12 cellular contexts compared by ENCODE assay signal in the genomic region with DNA sequence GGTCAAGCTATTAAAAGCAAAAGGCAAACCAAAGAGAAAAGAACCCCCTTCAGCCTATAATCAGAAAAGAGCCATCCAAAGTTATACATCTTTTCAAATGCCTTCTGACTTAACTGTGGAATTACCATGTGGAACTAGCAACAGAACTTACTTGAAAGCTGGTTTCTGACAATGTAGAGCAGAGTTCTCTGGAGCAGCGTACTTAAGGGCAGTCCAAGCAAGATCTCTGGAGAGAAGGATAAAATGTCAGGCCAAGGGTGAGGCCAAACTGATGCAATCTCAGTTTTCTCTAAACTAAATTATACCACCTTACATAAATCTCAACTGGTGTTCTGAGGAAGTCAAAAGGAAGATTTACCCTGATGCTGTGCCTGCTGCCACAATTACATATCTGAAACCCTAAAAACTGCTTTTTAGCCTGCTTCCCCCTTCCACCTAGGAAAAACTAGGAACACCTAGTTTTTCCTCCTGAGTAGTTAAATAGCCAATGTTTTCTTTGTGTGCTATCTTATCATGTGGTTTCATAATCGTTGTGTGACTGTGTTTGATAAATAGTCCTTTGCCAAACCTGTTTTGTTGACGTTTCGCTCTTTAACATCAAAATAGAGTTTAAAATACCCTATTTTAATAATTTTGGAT. TPM values are rescaled to one million over a fixed set of nuclear protein-coding genes. Genes with fewer than 3 reads are reported as not detected.
DNase-seq lines count a peak whose midpoint lies in the region; ATAC-seq and TF ChIP-seq lines count a peak whose summit lies in the region.
"Had no signal": no experiment of that assay in that cellular context is flagged by ENCODE, and none has a peak within 500 bp of the region (broad histone marks: within the 10 kb centered on the region; RNA-seq: fewer than 3 reads in every experiment).

No MANE protein-coding gene starts in this region.

- no peak overlapping the region for H4K8ac ChIP-seq in mesenchymal stem cell (ENCODE audit: low read length)

- no peaks in the 10 kb centered on the region for H3K36me3 Mint-ChIP-seq in GM23338 (ENCODE audit: low read depth)

- H3K79me2 ChIP-seq in GM23338 (replicated peaks; ENCODE audit: insufficient read depth) = no peaks in the 10 kb centered on the region

- no peak overlapping the region for H2BK12ac ChIP-seq in mesenchymal stem cell (ENCODE audit: low read length in 2 of 2)

- WGBS in mesenchymal stem cell = 71% methylated on average over 1 of the region's 4 CpGs

- no peak overlapping the region for H3K27ac Mint-ChIP-seq in GM23338
- H3K27ac Mint-ChIP-seq: B cell had no signal

- H2AK5ac ChIP-seq in mesenchymal stem cell (ENCODE audit: low read length, severe bottlenecking) = no peak overlapping the region

- H3K36me3 ChIP-seq in HEK293 (ENCODE audit: control insufficient read depth in 2 of 2, insufficient read depth in 1 of 2, low read length in 2 of 2) (peaks cover 0 to 13% of the 10 kb centered on the region in 2 experiments; a peak in 1 of 3 replicates), mesenchymal stem cell (ENCODE audit: control insufficient read depth in 1 of 2, insufficient read depth in 2 of 2, low read depth in 1 of 2, low read length in 2 of 2) (peaks cover 0 to 33% of the 10 kb centered on the region in 2 experiments), GM23338 (ENCODE audit: insufficient read depth) (no peaks in the 10 kb centered on the region)

- DNase-seq in AG20443 (ENCODE audit: low spot score) (peak; percentile 21), choroid plexus epithelial cell (ENCODE audit: low read depth) (peak; percentile 48), mesenchymal stem cell (peak; percentile 20), GM23338 (ENCODE audit: low spot score) (no peak), iPS-NIHi11 (ENCODE audit: low spot score) (no peak), SW480 (ENCODE audit: low spot score) (no peak)
- DNase-seq: caudate nucleus, GOT3 had no signal

- no peak overlapping the region for H3K23ac ChIP-seq in mesenchymal stem cell (ENCODE audit: low read length in 2 of 2)

- TF ChIP-seq CTCF in HEK293 (tag by site-specific recombination; IDR thresholded peaks at IDR 0.05) (no peak), choroid plexus epithelial cell (conservative IDR thresholded peaks at IDR 0.05; ENCODE audit: low read depth, low read length) (no peak), GM23338 (conservative IDR thresholded peaks at IDR 0.05; ENCODE audit: low read depth in 2 of 2) (no peak)

- peaks cover 34% of the 10 kb centered on the region for H3K4me1 ChIP-seq in HEK293 (ENCODE audit: control insufficient read depth, insufficient read depth, low read length)
- H3K4me1 ChIP-seq in mesenchymal stem cell (ENCODE audit: control insufficient read depth, insufficient read depth, low read depth, low read length) = no peaks in the 10 kb centered on the region
- no peaks in the 10 kb centered on the region for H3K4me1 ChIP-seq in GM23338 (ENCODE audit: insufficient read depth)

- peaks cover 6% of the 10 kb centered on the region; the same call in 2 of the 3 replicates for H3K4me1 Mint-ChIP-seq in GM23338

- no peak overlapping the region for H3K4ac ChIP-seq in mesenchymal stem cell (ENCODE audit: low read depth in 1 of 2, low read length in 2 of 2)

- H3K9me2 ChIP-seq in GM23338 (ENCODE audit: insufficient read depth) = no peaks in the 10 kb centered on the region

- H2AFZ ChIP-seq in mesenchymal stem cell (ENCODE audit: low read depth, low read length) (no peak overlapping the region), GM23338 (no peak overlapping the region)

- peaks cover 3% of the 10 kb centered on the region for H3K27me3 Mint-ChIP-seq in GM23338 (ENCODE audit: insufficient read depth, low read depth, poor library complexity)
- H3K27me3 Mint-ChIP-seq: B cell had no signal

- H3K9me3 ChIP-seq in HEK293 (ENCODE audit: control insufficient read depth, insufficient read depth, low read depth, low read length) (no peaks in the 10 kb centered on the region), mesenchymal stem cell (ENCODE audit: control insufficient read depth, low read length) (no peaks in the 10 kb centered on the region)
- H3K9me3 ChIP-seq: neutrophil had no signal

- peaks cover 10% of the 10 kb centered on the region for H3K79me1 ChIP-seq in mesenchymal stem cell (replicated peaks; ENCODE audit: low read length, poor library complexity, severe bottlenecking)

- no peak overlapping the region for H2BK120ac ChIP-seq in mesenchymal stem cell (ENCODE audit: low read depth, low read length)

- H3K4me3 ChIP-seq in HEK293 (ENCODE audit: low read depth, low read length) (no peak overlapping the region), choroid plexus epithelial cell (ENCODE audit: low read depth, low read length) (no peak overlapping the region), mesenchymal stem cell (ENCODE audit: insufficient read depth in 1 of 2, low read depth in 1 of 2, low read length in 2 of 2) (peak overlapping the region in 1 of 2 experiments; percentile 58), GM23338 (no peak overlapping the region)

- peak overlapping the region; percentile 79 for H3K9ac ChIP-seq in mesenchymal stem cell (ENCODE audit: low read length)

- no peak overlapping the region for H3K18ac ChIP-seq in mesenchymal stem cell (ENCODE audit: low read depth in 1 of 2, low read length in 2 of 2)

- H3K4me2 ChIP-seq in mesenchymal stem cell (ENCODE audit: low read length, poor library complexity, severe bottlenecking) = no peak overlapping the region
- no peak overlapping the region for H3K4me2 ChIP-seq in GM23338

- POLR2A ChIA-PET in HEK293 (lab: Yijun Ruan, JAX) = interaction anchor here (1.0 kb wide), 1 partner anchor 168 kb away, joined by 3 read pairs; a partner anchor contains a TSS

- no peak for ATAC-seq in GM23338
- ATAC-seq in GM18907 (IDR thresholded peaks at IDR 0.05; ENCODE audit: unreplicated experiment) = no peak

- H3K27ac ChIP-seq in HEK293 (ENCODE audit: extremely low read depth, low read depth, low read length) = no peak overlapping the region; the same call in 1 of the 2 replicates
- no peak overlapping the region for H3K27ac ChIP-seq in mesenchymal stem cell (ENCODE audit: low read length, poor library complexity, severe bottlenecking)
- no peak overlapping the region for H3K27ac ChIP-seq in GM23338 (ENCODE audit: low read depth)
- H3K27ac ChIP-seq: neutrophil had no signal

- no peaks in the 10 kb centered on the region for H4K20me1 ChIP-seq in GM23338 (replicated peaks; ENCODE audit: insufficient read depth)

- no peaks in the 10 kb centered on the region for H3F3A ChIP-seq in GM23338 (replicated peaks; ENCODE audit: low read depth)

- H4K91ac ChIP-seq in mesenchymal stem cell (ENCODE audit: low read length) = no peak overlapping the region

- CTCF ChIA-PET in HEK293 (lab: Yijun Ruan, JAX) = interaction anchor here (0.7 to 1.1 kb wide), 3 partner anchors 26 to 158 kb away, joined by 3 to 4 read pairs (median 3); no protein-coding TSS in a partner anchor

- H3K14ac ChIP-seq in mesenchymal stem cell (ENCODE audit: low read length in 2 of 2) = no peak overlapping the region

- H3K9me3 Mint-ChIP-seq in GM23338 = no peaks in the 10 kb centered on the region

- H3K27me3 ChIP-seq in mesenchymal stem cell (ENCODE audit: control insufficient read depth in 1 of 2, insufficient read depth in 1 of 2, low read length in 2 of 2) (no peaks in the 10 kb centered on the region), GM23338 (ENCODE audit: insufficient read depth) (no peaks in the 10 kb centered on the region)
- H3K27me3 ChIP-seq: neutrophil had no signal

- H2BK15ac ChIP-seq in mesenchymal stem cell (ENCODE audit: low read depth, poor library complexity, severe bottlenecking) = no peak overlapping the region

- no peak overlapping the region for H3K4me3 Mint-ChIP-seq in GM23338
- H3K4me3 Mint-ChIP-seq: B cell had no signal

- H2BK5ac ChIP-seq in mesenchymal stem cell (ENCODE audit: low read depth, low read length, poor library complexity, severe bottlenecking) = no peak overlapping the region

TF ChIP-seq in HEK293, 187 proteins besides CTCF, POLR2A, EP300 and RAD21 (continues in another document):
- TF ChIP-seq, protein P1, sequence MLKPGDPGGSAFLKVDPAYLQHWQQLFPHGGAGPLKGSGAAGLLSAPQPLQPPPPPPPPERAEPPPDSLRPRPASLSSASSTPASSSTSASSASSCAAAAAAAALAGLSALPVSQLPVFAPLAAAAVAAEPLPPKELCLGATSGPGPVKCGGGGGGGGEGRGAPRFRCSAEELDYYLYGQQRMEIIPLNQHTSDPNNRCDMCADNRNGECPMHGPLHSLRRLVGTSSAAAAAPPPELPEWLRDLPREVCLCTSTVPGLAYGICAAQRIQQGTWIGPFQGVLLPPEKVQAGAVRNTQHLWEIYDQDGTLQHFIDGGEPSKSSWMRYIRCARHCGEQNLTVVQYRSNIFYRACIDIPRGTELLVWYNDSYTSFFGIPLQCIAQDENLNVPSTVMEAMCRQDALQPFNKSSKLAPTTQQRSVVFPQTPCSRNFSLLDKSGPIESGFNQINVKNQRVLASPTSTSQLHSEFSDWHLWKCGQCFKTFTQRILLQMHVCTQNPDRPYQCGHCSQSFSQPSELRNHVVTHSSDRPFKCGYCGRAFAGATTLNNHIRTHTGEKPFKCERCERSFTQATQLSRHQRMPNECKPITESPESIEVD (tag by site-specific recombination; IDR thresholded peaks at IDR 0.05) = peak; percentile 97
- no peak for TF ChIP-seq ZNF112 (tag by site-specific recombination; IDR thresholded peaks at IDR 0.05)
- TF ChIP-seq ZFP69B (tag by site-specific recombination; IDR thresholded peaks at IDR 0.05) = no peak
- TF ChIP-seq ZNF660 (tag by site-specific recombination; IDR thresholded peaks at IDR 0.05) = peak; percentile 74; the same call in 1 of the 2 replicates

TF ChIP-seq in GM23338, 12 proteins besides CTCF, POLR2A, EP300 and RAD21 (continues in another document):
- TF ChIP-seq STAT1 (IDR thresholded peaks at IDR 0.05; ENCODE audit: unreplicated experiment) = no peak
- no peak for TF ChIP-seq POLR2AphosphoS5 (IDR thresholded peaks at IDR 0.05; ENCODE audit: low read depth)
- no peak for TF ChIP-seq NANOG (IDR thresholded peaks at IDR 0.05; ENCODE audit: borderline replicate concordance)

RNA-seq across cellular contexts. Expression of a gene that starts 28.0 kb away (rescaled TPM):
- polyA plus RNA-seq in mesenchymal stem cell (2013, experiment 1 of 2) = 22.8 TPM
- 21.7 TPM for polyA plus RNA-seq in mesenchymal stem cell (2013, experiment 2 of 2)
- total RNA-seq in GM23338 (2014; rRNA removed; shearing (Covaris generic)) = 9.3 and 14.8 TPM in 2 replicates
- 15.7 and 17.1 TPM in 2 replicates for polyA plus RNA-seq in GM23338 (2016; fragmentation: Nextera tagmentation; extraction: Ambion mirVana)

Comparison
In these comparisons a context has a peak if more than half of its experiments do, and no peak if none do; other contexts are left out.
1. DNase-seq: peak in AG20443 (single experiment), choroid plexus epithelial cell (single experiment) and mesenchymal stem cell (single experiment); none in GM23338 (single experiment), iPS-NIHi11 (single experiment) and SW480 (single experiment).